26 cellular contexts compared by ENCODE assay signal in genomic region chr13:103903790-103904189, GRCh38.
"Had no signal": no experiment of that assay in that cellular context is flagged by ENCODE, and none has a peak within 500 bp of the region (broad histone marks: within the 10 kb centered on the region; RNA-seq: fewer than 3 reads in every experiment).

No MANE protein-coding gene starts in this region.

- H3K27me3 ChIP-seq: stomach, suprapubic skin, testis, thyroid gland, tibial artery, tibial nerve, transverse colon, upper lobe of left lung, upper lobe of right lung, uterus, vagina had no signal

- ATAC-seq: stimulated activated effector memory CD8-positive, alpha-beta T cell treated with anti-CD3 and anti-CD28 coated beads, Interleukin-12 subunit alpha, Interleukin-12 subunit beta, amount 100 ng/mL, for 72 hours; stimulated activated memory B cell treated with anti-CD40 and anti-IgM and Interleukin-4, amounts not matched to agents 10 μg/mL and 1 μg/mL and 100 μg/mL, for 72 hours; stimulated activated naive B cell treated with anti-CD40 and anti-IgM and Interleukin-4, amounts not matched to agents 10 μg/mL and 1 μg/mL and 100 μg/mL, for 72 hours; stimulated activated naive CD8-positive, alpha-beta T cell treated with anti-CD3 and anti-CD28 coated beads, Interleukin-15, amount 100 ng/mL, for 72 hours; stimulated activated naive CD8-positive, alpha-beta T cell treated with anti-CD3 and anti-CD28 coated beads, Interleukin-15, Interleukin-2, amounts not matched to agents 100 U/mL and 50 U/mL, for 24 hours; upper lobe of right lung had no signal

- DNase-seq: stimulated activated CD4-positive, alpha-beta T cell treated with anti-CD3 and anti-CD28 coated beads, Interleukin-2, amount 100 ng/mL, for 48 hours; stimulated activated CD4-positive, alpha-beta T cell treated with anti-CD3 and anti-CD28 coated beads, Interleukin-4, amount 100 ng/mL, for 1 hour; stimulated activated CD4-positive, alpha-beta T cell treated with anti-CD3 and anti-CD28 coated beads, Interleukin-4, amount 100 ng/mL, for 24 hours; stimulated activated CD4-positive, alpha-beta T cell treated with anti-CD3 and anti-CD28 coated beads, Interleukin-4, amount 100 ng/mL, for 4 hours; stimulated activated CD8-positive, alpha-beta memory T cell treated with anti-CD3 and anti-CD28 coated beads, Interleukin-4, amount 100 ng/mL, for 48 hours; stimulated activated naive B cell treated with anti-CD40 and anti-IgM and Interleukin-4, amounts not matched to agents 10 μg/mL and 1 μg/mL and 100 μg/mL, for 72 hours; stimulated activated naive CD4-positive, alpha-beta T cell; stimulated activated naive CD4-positive, alpha-beta T cell treated with Interleukin-2 at 50 U/mL for 16 hours; stimulated activated naive CD8-positive, alpha-beta T cell treated with anti-CD3 and anti-CD28 coated beads, Interleukin-15, amount 100 ng/mL, for 72 hours; stimulated activated naive CD8-positive, alpha-beta T cell treated with anti-CD3 and anti-CD28 coated beads, Interleukin-15, Interleukin-2, amounts not matched to agents 100 U/mL and 50 U/mL, for 24 hours; stomach; substantia nigra; testis; thyroid gland; tibial artery; transverse colon; trophoblast cell; upper lobe of left lung; upper lobe of right lung; uterus had no signal

- H3K4me3 ChIP-seq: stomach, suprapubic skin, testis, thoracic aorta, thyroid gland, tibial artery, tibial nerve, transverse colon, upper lobe of left lung, upper lobe of right lung, uterus, vagina had no signal

- H3K36me3 ChIP-seq: stomach, suprapubic skin, thoracic aorta, thyroid gland, tibial artery, tibial nerve, transverse colon, upper lobe of left lung, upper lobe of right lung, uterus, vagina had no signal

- H3K4me1 ChIP-seq: stomach, suprapubic skin, testis, thyroid gland, tibial artery, tibial nerve, transverse colon, upper lobe of left lung, upper lobe of right lung, uterus, vagina had no signal

- H3K9me3 ChIP-seq: stomach, suprapubic skin, testis, thoracic aorta, thyroid gland, tibial artery, transverse colon, upper lobe of left lung, upper lobe of right lung, uterus, vagina had no signal

- H3K27ac ChIP-seq: stomach, suprapubic skin, testis, thoracic aorta, thyroid gland, tibial artery, tibial nerve, transverse colon, upper lobe of left lung, upper lobe of right lung, uterus, vagina had no signal
